8 cellular contexts compared by ENCODE assay signal in genomic region chr1:64956733-64957441, GRCh38. TPM values are rescaled to one million over a fixed set of nuclear protein-coding genes. Genes with fewer than 3 reads are reported as not detected.
DNase-seq lines count a peak whose midpoint lies in the region; ATAC-seq, FAIRE-seq and TF ChIP-seq lines count a peak whose summit lies in the region.

No MANE protein-coding gene starts in this region.

- H3K27ac ChIP-seq in BLaER1: no peak overlapping the region

- no peak overlapping the region for H3K4me3 ChIP-seq in BLaER1

- no peaks in the 10 kb centered on the region for H3K9me3 Mint-ChIP-seq in activated B cell treated with CpG ODN at 0.5 μM for 24 hours
- H3K9me3 Mint-ChIP-seq in natural killer cell treated with Interleukin-12 subunit alpha and Interleukin-12 subunit beta and Interleukin-15 and Interleukin-18, amount 100 ng/mL, for 72 hours: no peaks in the 10 kb centered on the region

- H3K9ac ChIP-seq in BLaER1: no peak overlapping the region

- peaks cover 99% of the 10 kb centered on the region for H4K20me1 ChIP-seq in BLaER1

- ATAC-seq in HG03103 (IDR thresholded peaks at IDR 0.05; ENCODE audit: low read depth, unreplicated experiment): peak; percentile 88
- peak; percentile 83 for ATAC-seq in activated B cell treated with CpG ODN at 0.5 μM for 24 hours (ENCODE audit: low read depth)
- peak; percentile 92 to 93 for ATAC-seq in natural killer cell treated with Interleukin-12 subunit alpha and Interleukin-12 subunit beta and Interleukin-15 and Interleukin-18, amount 100 ng/mL, for 72 hours

- H3K4me3 Mint-ChIP-seq in activated B cell treated with CpG ODN at 0.5 μM for 24 hours: no peak overlapping the region
- no peak overlapping the region for H3K4me3 Mint-ChIP-seq in natural killer cell treated with Interleukin-12 subunit alpha and Interleukin-12 subunit beta and Interleukin-15 and Interleukin-18, amount 100 ng/mL, for 72 hours

- peak; percentile 98 for FAIRE-seq in GM19239 (lab: Jason Lieb, UNC)

- peaks cover 52% of the 10 kb centered on the region for H3K4me1 ChIP-seq in BLaER1

- peak overlapping the region; percentile 57 for H3K4me2 ChIP-seq in BLaER1

- H3K27me3 Mint-ChIP-seq in activated B cell treated with CpG ODN at 0.5 μM for 24 hours: no peaks in the 10 kb centered on the region
- no peaks in the 10 kb centered on the region for H3K27me3 Mint-ChIP-seq in natural killer cell treated with Interleukin-12 subunit alpha and Interleukin-12 subunit beta and Interleukin-15 and Interleukin-18, amount 100 ng/mL, for 72 hours

- intact Hi-C loops in activated B cell treated with CpG ODN at 0.5 μM for 24 hours (cut with micrococcal nuclease): loop anchor here (1.0 to 2.0 kb wide), 6 partner anchors 9 to 112 kb away; partner anchors contain the start of gene JAK1

- no peaks in the 10 kb centered on the region for H3K36me3 ChIP-seq in BLaER1

- H3K4me1 Mint-ChIP-seq in activated B cell treated with CpG ODN at 0.5 μM for 24 hours: peaks cover 68% of the 10 kb centered on the region
- H3K4me1 Mint-ChIP-seq in natural killer cell treated with Interleukin-12 subunit alpha and Interleukin-12 subunit beta and Interleukin-15 and Interleukin-18, amount 100 ng/mL, for 72 hours (ENCODE audit: low read depth in 2 of 2): peaks cover 38 to 47% of the 10 kb centered on the region in 2 donors

- DNase-seq in GM19239 (ENCODE audit: insufficient read length, low spot score): peak; percentile 58
- DNase-seq in activated B cell treated with CpG ODN at 0.5 μM for 24 hours: no peak
- DNase-seq in natural killer cell treated with Interleukin-12 subunit alpha and Interleukin-12 subunit beta and Interleukin-15 and Interleukin-18, amount 100 ng/mL, for 72 hours (ENCODE audit: low spot score): peak; percentile 71
- no peak for DNase-seq in AG20443 (ENCODE audit: low spot score)
- no peak for DNase-seq in NCI-H1694 (lab: John Stamatoyannopoulos, UW)
- DNase-seq in HuH-7.5 (ENCODE audit: low spot score): no peak

- H3K9me3 ChIP-seq in BLaER1: no peaks in the 10 kb centered on the region

- H3K27ac Mint-ChIP-seq in activated B cell treated with CpG ODN at 0.5 μM for 24 hours: no peak overlapping the region
- no peak overlapping the region for H3K27ac Mint-ChIP-seq in natural killer cell treated with Interleukin-12 subunit alpha and Interleukin-12 subunit beta and Interleukin-15 and Interleukin-18, amount 100 ng/mL, for 72 hours

- H3K36me3 Mint-ChIP-seq in activated B cell treated with CpG ODN at 0.5 μM for 24 hours (ENCODE audit: low read depth): no peaks in the 10 kb centered on the region
- no peaks in the 10 kb centered on the region for H3K36me3 Mint-ChIP-seq in natural killer cell treated with Interleukin-12 subunit alpha and Interleukin-12 subunit beta and Interleukin-15 and Interleukin-18, amount 100 ng/mL, for 72 hours

- no peak for TF ChIP-seq CTCF in activated B cell treated with CpG ODN at 0.5 μM for 24 hours (IDR thresholded peaks at IDR 0.05)

- no peaks in the 10 kb centered on the region for H3K27me3 ChIP-seq in BLaER1

- POLR2A ChIA-PET in activated B cell treated with CpG ODN at 0.5 μM for 24 hours (lab: Charles Lee): interaction anchor here (2.2 kb wide), 1 partner anchor 9 kb away, joined by 16 read pairs; the partner anchor contains the start of gene JAK1

- CTCF ChIA-PET in activated B cell treated with CpG ODN at 0.5 μM for 24 hours (lab: Charles Lee): interaction anchor here (1.2 kb wide), 1 partner anchor 41 kb away, joined by 3 read pairs; no protein-coding TSS in a partner anchor

RNA-seq across cellular contexts. Expression of gene JAK1, which starts 9.5 kb away (rescaled TPM):
- total RNA-seq in activated B cell treated with CpG ODN at 0.5 μM for 24 hours: 195 and 215 TPM in 2 replicates
- 100 to 1,000 TPM; 132 to 198 TPM for total RNA-seq in natural killer cell treated with Interleukin-12 subunit alpha and Interleukin-12 subunit beta and Interleukin-15 and Interleukin-18, amount 100 ng/mL, for 72 hours

Comparison
In these comparisons a context has a peak if more than half of its experiments do, and no peak if none do; other contexts are left out.
1. DNase-seq: peak in GM19239 (single experiment) and natural killer cell treated with Interleukin-12 subunit alpha and Interleukin-12 subunit beta and Interleukin-15 and Interleukin-18, amount 100 ng/mL, for 72 hours (single experiment); none in activated B cell treated with CpG ODN at 0.5 μM for 24 hours (single experiment), AG20443 (single experiment), NCI-H1694 (single experiment) and HuH-7.5 (single experiment).
2. Peak in every context shown above with its lines, with median percentiles within 50 percentile points of each other: ATAC-seq.